12 cellular contexts compared by ENCODE assay signal in genomic region chr2:108634591-108635160, GRCh38.
DNase-seq lines count a peak whose midpoint lies in the region; ATAC-seq and TF ChIP-seq lines count a peak whose summit lies in the region.
"Had no signal": no experiment of that assay in that cellular context is flagged by ENCODE, and none has a peak within 500 bp of the region (broad histone marks: within the 10 kb centered on the region; RNA-seq: fewer than 3 reads in every experiment).

No MANE protein-coding gene starts in this region.

- DNase-seq in activated CD8-positive, alpha-beta memory T cell treated with anti-CD3 and anti-CD28 coated beads, Interleukin-2, amount 10 ng/mL, durations not matched to agents 7 days and 5 days, result no peak
- no peak for DNase-seq in activated CD8-positive, alpha-beta memory T cell treated with anti-CD3 and anti-CD28 coated beads, Interleukin-2, amount 50 U/mL, for 48 hours
- DNase-seq in left kidney (ENCODE audit: low read depth, low spot score) (peak; percentile 15), NCI-H2196 treated with DMSO at 0.1 percent for 48 hours (lab: John Stamatoyannopoulos, UW; ENCODE audit: unreplicated experiment) (no peak), H4 (ENCODE audit: low spot score) (no peak)
- no peak for DNase-seq in stimulated activated naive B cell treated with anti-CD40 and anti-IgM and Interleukin-4, amounts not matched to agents 10 μg/mL and 1 μg/mL and 100 μg/mL, for 72 hours
- DNase-seq: cortex of kidney, EL, uterus, WERI-Rb-1 had no signal

- H3K27me3 Mint-ChIP-seq in activated CD8-positive, alpha-beta memory T cell treated with anti-CD3 and anti-CD28 coated beads, Interleukin-2, amount 10 ng/mL, durations not matched to agents 7 days and 5 days, result no peaks in the 10 kb centered on the region
- H3K27me3 Mint-ChIP-seq in stimulated activated naive B cell treated with anti-CD40 and anti-IgM and Interleukin-4, amounts not matched to agents 10 μg/mL and 1 μg/mL and 100 μg/mL, for 72 hours, result no peaks in the 10 kb centered on the region

- CTCF ChIA-PET in activated CD8-positive, alpha-beta memory T cell treated with anti-CD3 and anti-CD28 coated beads, Interleukin-2, amount 10 ng/mL, durations not matched to agents 7 days and 5 days (lab: Charles Lee), result interaction anchor here (0.9 to 8.8 kb wide), 6 partner anchors 8 to 40 kb away, joined by 3 to 171 read pairs (median 64); no protein-coding TSS in a partner anchor

- peaks cover 10% of the 10 kb centered on the region for H3K36me3 Mint-ChIP-seq in activated CD8-positive, alpha-beta memory T cell treated with anti-CD3 and anti-CD28 coated beads, Interleukin-2, amount 10 ng/mL, durations not matched to agents 7 days and 5 days
- H3K36me3 Mint-ChIP-seq in stimulated activated naive B cell treated with anti-CD40 and anti-IgM and Interleukin-4, amounts not matched to agents 10 μg/mL and 1 μg/mL and 100 μg/mL, for 72 hours, result peaks cover 8 to 10% of the 10 kb centered on the region in 2 donors

- peak overlapping the region; percentile 11 for H3K27ac Mint-ChIP-seq in activated CD8-positive, alpha-beta memory T cell treated with anti-CD3 and anti-CD28 coated beads, Interleukin-2, amount 10 ng/mL, durations not matched to agents 7 days and 5 days
- peak overlapping the region; percentile 31 for H3K27ac Mint-ChIP-seq in stimulated activated naive B cell treated with anti-CD40 and anti-IgM and Interleukin-4, amounts not matched to agents 10 μg/mL and 1 μg/mL and 100 μg/mL, for 72 hours

- peaks cover 79% of the 10 kb centered on the region for H3K4me1 Mint-ChIP-seq in activated CD8-positive, alpha-beta memory T cell treated with anti-CD3 and anti-CD28 coated beads, Interleukin-2, amount 10 ng/mL, durations not matched to agents 7 days and 5 days
- H3K4me1 Mint-ChIP-seq in stimulated activated naive B cell treated with anti-CD40 and anti-IgM and Interleukin-4, amounts not matched to agents 10 μg/mL and 1 μg/mL and 100 μg/mL, for 72 hours, result peaks cover 31 to 82% of the 10 kb centered on the region in 2 donors

- peak overlapping the region; percentile 99 for H3K27ac ChIP-seq in VCaP
- H3K27ac ChIP-seq: uterus, WERI-Rb-1 had no signal

- ATAC-seq in activated CD8-positive, alpha-beta memory T cell treated with anti-CD3 and anti-CD28 coated beads, Interleukin-2, amount 10 ng/mL, durations not matched to agents 7 days and 5 days, result no peak
- ATAC-seq in stimulated activated naive B cell treated with anti-CD40 and anti-IgM and Interleukin-4, amounts not matched to agents 10 μg/mL and 1 μg/mL and 100 μg/mL, for 72 hours (replicated peaks), result no peak
- no peak for ATAC-seq in HG02981 (IDR thresholded peaks at IDR 0.05; ENCODE audit: unreplicated experiment)

- TF ChIP-seq CTCF in VCaP (conservative IDR thresholded peaks at IDR 0.05), result no peak

- no peaks in the 10 kb centered on the region for H3K9me3 Mint-ChIP-seq in activated CD8-positive, alpha-beta memory T cell treated with anti-CD3 and anti-CD28 coated beads, Interleukin-2, amount 10 ng/mL, durations not matched to agents 7 days and 5 days (ENCODE audit: low read depth)
- no peaks in the 10 kb centered on the region for H3K9me3 Mint-ChIP-seq in stimulated activated naive B cell treated with anti-CD40 and anti-IgM and Interleukin-4, amounts not matched to agents 10 μg/mL and 1 μg/mL and 100 μg/mL, for 72 hours

- H3K4me3 Mint-ChIP-seq in activated CD8-positive, alpha-beta memory T cell treated with anti-CD3 and anti-CD28 coated beads, Interleukin-2, amount 10 ng/mL, durations not matched to agents 7 days and 5 days, result no peak overlapping the region
- no peak overlapping the region for H3K4me3 Mint-ChIP-seq in stimulated activated naive B cell treated with anti-CD40 and anti-IgM and Interleukin-4, amounts not matched to agents 10 μg/mL and 1 μg/mL and 100 μg/mL, for 72 hours
